Comparison of ENCODE assay signal across 1 cellular context in the genomic region with DNA sequence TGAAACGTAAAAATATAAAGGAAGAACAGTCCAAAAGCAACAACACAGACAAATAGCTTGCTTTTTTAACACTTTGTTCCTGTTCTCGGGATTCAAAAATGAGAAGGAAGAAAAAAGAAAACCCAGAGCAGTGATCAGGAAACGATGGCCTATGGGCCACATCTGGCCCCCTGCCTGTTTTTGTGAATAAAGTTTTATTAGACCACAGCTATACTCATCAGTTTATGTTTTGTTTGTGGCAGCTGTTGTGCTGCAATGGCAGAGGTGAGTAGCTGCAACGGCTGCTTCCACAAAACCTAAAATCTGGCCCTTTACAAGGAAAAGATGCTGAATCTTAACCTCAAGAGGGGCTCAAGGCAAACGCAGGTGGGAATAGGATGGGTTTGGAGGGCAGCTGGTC.
A peak's percentile ranks its signal among the peaks of the same experiment; 100 is the strongest.
TF ChIP-seq lines count a peak whose summit lies in the region.

No MANE protein-coding gene starts in this region.

TF ChIP-seq in K562, 482 proteins besides CTCF, POLR2A, EP300 and RAD21 (continued from another document):
- TF ChIP-seq, protein P1, sequence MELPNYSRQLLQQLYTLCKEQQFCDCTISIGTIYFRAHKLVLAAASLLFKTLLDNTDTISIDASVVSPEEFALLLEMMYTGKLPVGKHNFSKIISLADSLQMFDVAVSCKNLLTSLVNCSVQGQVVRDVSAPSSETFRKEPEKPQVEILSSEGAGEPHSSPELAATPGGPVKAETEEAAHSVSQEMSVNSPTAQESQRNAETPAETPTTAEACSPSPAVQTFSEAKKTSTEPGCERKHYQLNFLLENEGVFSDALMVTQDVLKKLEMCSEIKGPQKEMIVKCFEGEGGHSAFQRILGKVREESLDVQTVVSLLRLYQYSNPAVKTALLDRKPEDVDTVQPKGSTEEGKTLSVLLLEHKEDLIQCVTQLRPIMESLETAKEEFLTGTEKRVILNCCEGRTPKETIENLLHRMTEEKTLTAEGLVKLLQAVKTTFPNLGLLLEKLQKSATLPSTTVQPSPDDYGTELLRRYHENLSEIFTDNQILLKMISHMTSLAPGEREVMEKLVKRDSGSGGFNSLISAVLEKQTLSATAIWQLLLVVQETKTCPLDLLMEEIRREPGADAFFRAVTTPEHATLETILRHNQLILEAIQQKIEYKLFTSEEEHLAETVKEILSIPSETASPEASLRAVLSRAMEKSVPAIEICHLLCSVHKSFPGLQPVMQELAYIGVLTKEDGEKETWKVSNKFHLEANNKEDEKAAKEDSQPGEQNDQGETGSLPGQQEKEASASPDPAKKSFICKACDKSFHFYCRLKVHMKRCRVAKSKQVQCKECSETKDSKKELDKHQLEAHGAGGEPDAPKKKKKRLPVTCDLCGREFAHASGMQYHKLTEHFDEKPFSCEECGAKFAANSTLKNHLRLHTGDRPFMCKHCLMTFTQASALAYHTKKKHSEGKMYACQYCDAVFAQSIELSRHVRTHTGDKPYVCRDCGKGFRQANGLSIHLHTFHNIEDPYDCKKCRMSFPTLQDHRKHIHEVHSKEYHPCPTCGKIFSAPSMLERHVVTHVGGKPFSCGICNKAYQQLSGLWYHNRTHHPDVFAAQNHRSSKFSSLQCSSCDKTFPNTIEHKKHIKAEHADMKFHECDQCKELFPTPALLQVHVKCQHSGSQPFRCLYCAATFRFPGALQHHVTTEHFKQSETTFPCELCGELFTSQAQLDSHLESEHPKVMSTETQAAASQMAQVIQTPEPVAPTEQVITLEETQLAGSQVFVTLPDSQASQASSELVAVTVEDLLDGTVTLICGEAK (IDR thresholded peaks at IDR 0.05) = peak; percentile 69
- TF ChIP-seq, protein P1 (CRISPR knock-in tag; IDR thresholded peaks at IDR 0.05) = 0 out of 2 replicates have a peak, but pooled peaks have one; percentile 21
- TF ChIP-seq U2AF1 (optimal IDR thresholded peaks at IDR 0.05; ENCODE audit: low read depth, low read length) = no peak
